Comparison of ENCODE assay signal across 9 cellular contexts in genomic region chr19:2043269-2043641, GRCh38. TPM values are rescaled to one million over a fixed set of nuclear protein-coding genes. Genes with fewer than 3 reads are reported as not detected.
DNase-seq lines count a peak whose midpoint lies in the region; ATAC-seq and TF ChIP-seq lines count a peak whose summit lies in the region.
"Had no signal": no experiment of that assay in that cellular context is flagged by ENCODE, and none has a peak within 500 bp of the region (broad histone marks: within the 10 kb centered on the region; RNA-seq: fewer than 3 reads in every experiment).

No MANE protein-coding gene starts in this region.

- peak overlapping the region; percentile 98 for H3K4me2 ChIP-seq in DOHH2 (ENCODE audit: low read length)

- H3K27me3 Mint-ChIP-seq in WTC11 (ENCODE audit: low read depth) (no peaks in the 10 kb centered on the region), glutamatergic neuron (ENCODE audit: unreplicated experiment) (peaks cover 3% of the 10 kb centered on the region)

- CTCF ChIA-PET in WTC11 (lab: Charles Lee): interaction anchor here (1.0 to 2.3 kb wide), 4 partner anchors 9 to 145 kb away, joined by 3 to 21 read pairs (median 8); partner anchors contain the start of gene MKNK2

- H3F3A ChIP-seq in DOHH2 (ENCODE audit: control insufficient read depth, insufficient read depth): peaks cover 47% of the 10 kb centered on the region

- no peak for TF ChIP-seq EP300 in sigmoid colon (IDR thresholded peaks at IDR 0.05)

- no peaks in the 10 kb centered on the region for H3K9me2 ChIP-seq in DOHH2 (replicated peaks; ENCODE audit: control insufficient read depth, low read length)

- no peak overlapping the region for H3K4me3 Mint-ChIP-seq in WTC11
- peak overlapping the region; percentile 34 for H3K4me3 Mint-ChIP-seq in glutamatergic neuron (ENCODE audit: unreplicated experiment)

- no peak for TF ChIP-seq POLR2A in sigmoid colon (IDR thresholded peaks at IDR 0.05)

- WGBS in sigmoid colon, 2 donors: 79 to 82% methylated on average over 8 of the region's 8 CpGs

- H4K20me1 ChIP-seq in DOHH2 (ENCODE audit: control insufficient read depth, insufficient read depth, low read depth, low read length): peaks cover 59% of the 10 kb centered on the region

- H3K4me1 ChIP-seq in DOHH2 (ENCODE audit: control insufficient read depth, low read length): peaks cover 97% of the 10 kb centered on the region
- peaks cover 2 to 87% (median 79%) of the 10 kb centered on the region in 4 donors for H3K4me1 ChIP-seq in sigmoid colon

- H3K79me2 ChIP-seq in DOHH2 (ENCODE audit: control insufficient read depth, low read length): peaks cover 67% of the 10 kb centered on the region

- H3K27me3 ChIP-seq in DOHH2 (ENCODE audit: control insufficient read depth, low read length) (no peaks in the 10 kb centered on the region), sigmoid colon (no peaks in the 10 kb centered on the region)
- H3K27me3 ChIP-seq: cardiac muscle cell had no signal

- ATAC-seq in WTC11: no peak
- ATAC-seq in HG03432 (IDR thresholded peaks at IDR 0.05; ENCODE audit: unreplicated experiment): no peak
- no peak for ATAC-seq in HG02763 (IDR thresholded peaks at IDR 0.05; ENCODE audit: unreplicated experiment)

- H3K9me3 ChIP-seq in DOHH2 (ENCODE audit: control insufficient read depth, insufficient read depth, low read length) (no peaks in the 10 kb centered on the region), sigmoid colon (no peaks in the 10 kb centered on the region)

- H3K36me3 ChIP-seq in DOHH2 (ENCODE audit: control insufficient read depth, low read length) (peaks cover 95% of the 10 kb centered on the region), sigmoid colon (peaks cover 50 to 66% (median 58%) of the 10 kb centered on the region in 4 donors)
- H3K36me3 ChIP-seq: cardiac muscle cell had no signal

- DNase-seq in WTC11 (ENCODE audit: low spot score): no peak
- no peak for DNase-seq in glutamatergic neuron
- peak; percentile 77 for DNase-seq in sigmoid colon
- no peak for DNase-seq in stimulated activated naive CD4-positive, alpha-beta T cell treated with Interleukin-2 at 50 U/mL for 16 hours (lab: John Stamatoyannopoulos, UW)
- no peak for DNase-seq in NCI-H524 (lab: John Stamatoyannopoulos, UW)

- POLR2A ChIA-PET in WTC11 (lab: Charles Lee): interaction anchor here (0.6 to 1.8 kb wide), 3 partner anchors 15 to 30 kb away, joined by 3 to 5 read pairs (median 5); no protein-coding TSS in a partner anchor

- H3K36me3 Mint-ChIP-seq in WTC11 (peaks cover 8% of the 10 kb centered on the region; the same call in 1 of the 2 replicates), glutamatergic neuron (ENCODE audit: unreplicated experiment) (no peaks in the 10 kb centered on the region)

- TF ChIP-seq CTCF in DOHH2 (IDR thresholded peaks at IDR 0.05; ENCODE audit: low read depth, low read length, poor library complexity, severe bottlenecking) (no peak), WTC11 (IDR thresholded peaks at IDR 0.05) (no peak), glutamatergic neuron (IDR thresholded peaks at IDR 0.05; ENCODE audit: partially characterized antibody, unreplicated experiment) (no peak), sigmoid colon (IDR thresholded peaks at IDR 0.05) (no peak)

- H3K27ac ChIP-seq in DOHH2 (ENCODE audit: low read depth, low read length) (peak overlapping the region; percentile 53), sigmoid colon (peak overlapping the region; percentile 91 to 99 (median 96))

- H3K4me1 Mint-ChIP-seq in WTC11 (peaks cover 5% of the 10 kb centered on the region; the same call in 1 of the 2 replicates), glutamatergic neuron (ENCODE audit: low read depth, unreplicated experiment) (peaks cover 3% of the 10 kb centered on the region)

- H3K27ac Mint-ChIP-seq in WTC11 (peak overlapping the region; percentile 90), glutamatergic neuron (ENCODE audit: unreplicated experiment) (no peak overlapping the region)

- H3K9me3 Mint-ChIP-seq in WTC11: no peaks in the 10 kb centered on the region
- H3K9me3 Mint-ChIP-seq in glutamatergic neuron (ENCODE audit: unreplicated experiment): peaks cover 2% of the 10 kb centered on the region

- intact Hi-C loops in sigmoid colon (cut with DNase I): no loop called here

- H3K4me3 ChIP-seq in DOHH2 (ENCODE audit: low read length): peak overlapping the region; percentile 46
- no peak overlapping the region for H3K4me3 ChIP-seq in sigmoid colon
- H3K4me3 ChIP-seq: cardiac muscle cell had no signal

TF ChIP-seq in WTC11, 78 proteins besides CTCF, POLR2A, EP300 and RAD21 (continues in another document):
- TF ChIP-seq ZNF512 (CRISPR knock-in tag; IDR thresholded peaks at IDR 0.05; ENCODE audit: borderline replicate concordance) (no peak), GTF2I (CRISPR knock-in tag; conservative IDR thresholded peaks at IDR 0.05) (no peak), ZNF121 (CRISPR knock-in tag; IDR thresholded peaks at IDR 0.05) (no peak), KAT7 (CRISPR knock-in tag; IDR thresholded peaks at IDR 0.05; ENCODE audit: borderline replicate concordance) (no peak), IRF1 (CRISPR knock-in tag; IDR thresholded peaks at IDR 0.05) (no peak), NR1H2 (CRISPR knock-in tag; IDR thresholded peaks at IDR 0.05) (no peak), TP53 (CRISPR knock-in tag; IDR thresholded peaks at IDR 0.05) (no peak), JUN (CRISPR knock-in tag; IDR thresholded peaks at IDR 0.05) (no peak), GRHL2 (CRISPR knock-in tag; IDR thresholded peaks at IDR 0.05; ENCODE audit: insufficient replicate concordance, severe bottlenecking) (no peak), PREB (CRISPR knock-in tag; IDR thresholded peaks at IDR 0.05; ENCODE audit: borderline replicate concordance) (no peak), OVOL2 (CRISPR knock-in tag; IDR thresholded peaks at IDR 0.05; ENCODE audit: borderline replicate concordance) (no peak)

RNA-seq across cellular contexts. Expression of gene MKNK2, which starts 7.8 kb away (rescaled TPM):
- total RNA-seq in WTC11 (2021) (150 to 165 TPM (median 163 TPM) in 3 replicates), glutamatergic neuron (ENCODE audit: unreplicated experiment) (149 TPM), sigmoid colon (100 to 1,000 TPM in 3 of 4 donors, 10 to 100 TPM in 1; 83.1 to 124 (median 107) TPM)
- polyA plus RNA-seq in sigmoid colon: 100 to 1,000 TPM; 121 to 157 (median 129) TPM

RNA-seq across cellular contexts. Expression of gene BTBD2, which starts 27.7 kb away (rescaled TPM):
- total RNA-seq in WTC11 (2021) (106 to 148 TPM (median 145 TPM) in 3 replicates), glutamatergic neuron (ENCODE audit: unreplicated experiment) (70.4 TPM), sigmoid colon (10 to 100 TPM; 43.8 to 82.8 (median 50.3) TPM)
- polyA plus RNA-seq in sigmoid colon: 10 to 100 TPM; 31.9 to 58.7 (median 46.2) TPM

RNA-seq across cellular contexts. Expression of gene MOB3A, which starts 52.9 kb away (rescaled TPM):
- total RNA-seq in WTC11 (2021) (8.1 to 9.8 TPM (median 9.6 TPM) in 3 replicates), glutamatergic neuron (ENCODE audit: unreplicated experiment) (66.0 TPM), sigmoid colon (10 to 100 TPM; 25.7 to 65.4 (median 32.0) TPM)
- 10 to 100 TPM; 14.4 to 36.1 (median 14.6) TPM for polyA plus RNA-seq in sigmoid colon

RNA-seq across cellular contexts. Expression of gene IZUMO4, which starts 53.5 kb away (rescaled TPM):
- total RNA-seq in WTC11 (2021) (0.73 to 1.9 TPM (median 1.8 TPM) in 3 replicates), glutamatergic neuron (ENCODE audit: unreplicated experiment) (10.6 TPM), sigmoid colon (1 to 10 TPM; 2.3 to 6.0 (median 4.6) TPM)
- 1 to 10 TPM; 2.4 to 8.5 (median 3.5) TPM for polyA plus RNA-seq in sigmoid colon
